17 cellular contexts compared by ENCODE assay signal in the genomic region with DNA sequence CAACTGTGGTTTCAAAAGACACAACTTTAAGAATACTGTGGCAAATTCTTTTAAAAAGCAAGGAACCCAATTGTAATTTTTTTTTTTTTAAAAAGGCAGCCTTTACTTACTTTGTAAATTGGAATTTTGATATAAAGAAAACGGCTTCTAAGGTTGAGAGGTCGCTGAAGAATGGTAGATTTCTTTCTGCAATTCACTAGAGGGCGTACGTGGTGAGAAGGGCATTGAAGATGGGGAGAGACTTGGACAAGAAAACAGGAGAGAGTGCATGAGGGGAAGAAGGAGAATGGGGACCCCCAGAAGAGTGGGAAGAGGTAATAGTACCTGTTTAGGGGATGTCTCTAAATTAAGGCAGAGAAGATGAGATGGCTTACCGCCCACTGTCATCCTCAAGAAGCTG. TPM values are rescaled to one million over a fixed set of nuclear protein-coding genes. Genes with fewer than 3 reads are reported as not detected.
A peak's percentile ranks its signal among the peaks of the same experiment; 100 is the strongest.
DNase-seq lines count a peak whose midpoint lies in the region; ATAC-seq, FAIRE-seq and TF ChIP-seq lines count a peak whose summit lies in the region.
"Had no signal": no experiment of that assay in that cellular context is flagged by ENCODE, and none has a peak within 500 bp of the region (broad histone marks: within the 10 kb centered on the region; RNA-seq: fewer than 3 reads in every experiment).

No MANE protein-coding gene starts in this region.

- H4K5ac ChIP-seq in H1 (ENCODE audit: insufficient read length, low read depth, low read length) = no peak overlapping the region

- H2AK5ac ChIP-seq in H1 (ENCODE audit: low read depth, low read length) = no peak overlapping the region

- H3K23me2 ChIP-seq in H1 (ENCODE audit: low read depth, low read length) = no peaks in the 10 kb centered on the region; the same call in 1 of the 2 replicates

- ATAC-seq in A549 (0 out of 6 replicates have a peak, but pooled peaks of 1 of the 2 experiments have one; percentile 33), GM19395 (IDR thresholded peaks at IDR 0.05; ENCODE audit: unreplicated experiment) (no peak)

- no peak overlapping the region for H3K27ac ChIP-seq in A549
- H3K27ac ChIP-seq in OCI-LY1 (ENCODE audit: low read depth, low read length, poor library complexity, severe bottlenecking) = no peak overlapping the region
- H3K27ac ChIP-seq in H1 (ENCODE audit: low read depth, low read length) = no peak overlapping the region

- H3K9me3 ChIP-seq in A549 (no peaks in the 10 kb centered on the region), OCI-LY1 (ENCODE audit: low read length) (no peaks in the 10 kb centered on the region), H1 (ENCODE audit: insufficient read depth in 2 of 2, low read depth in 1 of 2, low read length in 1 of 2) (peaks cover 2 to 8% of the 10 kb centered on the region in 2 experiments; a peak in 1 of 4 replicates)

- H3K14ac ChIP-seq in H1 (ENCODE audit: insufficient read length) = no peak overlapping the region

- no peak overlapping the region for H3K4ac ChIP-seq in H1 (replicated peaks; ENCODE audit: insufficient read length, low read depth, low read length)

- H2BK5ac ChIP-seq in H1 (ENCODE audit: low read depth, low read length) = no peak overlapping the region

- H4K8ac ChIP-seq in H1 (ENCODE audit: extremely low read depth, insufficient read depth, low read length) = no peak overlapping the region

- no peaks in the 10 kb centered on the region for H3K4me1 ChIP-seq in A549
- H3K4me1 ChIP-seq in OCI-LY1 (ENCODE audit: insufficient read depth, low read length, severe bottlenecking) = no peaks in the 10 kb centered on the region
- peaks cover 0 to 4% (median 2%) of the 10 kb centered on the region in 4 experiments; a peak in 2 of 7 replicates for H3K4me1 ChIP-seq in H1 (replicated peaks in 1 of 4; ENCODE audit: control insufficient read depth in 3 of 4, insufficient read depth in 4 of 4, low read length in 3 of 4)

- no peak for FAIRE-seq in A549 (lab: Jason Lieb, UNC)
- FAIRE-seq in H1 (lab: Jason Lieb, UNC) = no peak

- H3K9ac ChIP-seq in OCI-LY1 (ENCODE audit: low read length) (no peak overlapping the region), H1 (replicated peaks in 1 of 4; ENCODE audit: extremely low read depth in 1 of 4, low read depth in 3 of 4, low read length in 3 of 4) (no peak overlapping the region)

- TF ChIP-seq EP300 in A549 (IDR thresholded peaks at IDR 0.05) (no peak), H1 (IDR thresholded peaks at IDR 0.05; ENCODE audit: borderline replicate concordance in 1 of 2, low read depth in 2 of 2, low read length in 2 of 2) (no peak)

- H2AFZ ChIP-seq in OCI-LY1 (ENCODE audit: low read length) = no peak overlapping the region
- H2AFZ ChIP-seq in H1 (ENCODE audit: low read length) = no peak overlapping the region

- H4K20me1 ChIP-seq in OCI-LY1 (ENCODE audit: insufficient read depth, low read length) (no peaks in the 10 kb centered on the region), H1 (replicated peaks in 1 of 2; ENCODE audit: control insufficient read depth in 1 of 2, insufficient read depth in 2 of 2, low read length in 2 of 2) (no peaks in the 10 kb centered on the region)

- no peak overlapping the region for H3K18ac ChIP-seq in H1 (ENCODE audit: extremely low read depth, low read length)

- no peaks in the 10 kb centered on the region for H3K79me1 ChIP-seq in H1 (ENCODE audit: low read depth, low read length)

- POLR2A ChIA-PET in A549 (lab: Yijun Ruan, JAX) = no interaction called here
- POLR2A ChIA-PET in H1 (lab: Charles Lee; ENCODE audit: partially characterized antibody) = interaction anchor here (0.9 kb wide), 1 partner anchor 9 kb away, joined by 3 read pairs; no protein-coding TSS in a partner anchor

- no peak overlapping the region for H2BK15ac ChIP-seq in H1 (ENCODE audit: low read length)

- H3K56ac ChIP-seq in H1 (replicated peaks; ENCODE audit: insufficient read length, low read depth, low read length) = no peak overlapping the region

- DNase-seq in A549 (ENCODE audit: low read depth in 1 of 2, low spot score in 1 of 2) (peak in 1 of 2 experiments; percentile 12), H7 (peak; percentile 29), H1 (ENCODE audit: low read depth in 1 of 2, low spot score in 2 of 2) (no peak), NCI-H1092 (lab: John Stamatoyannopoulos, UW) (no peak), HK-2 (ENCODE audit: unreplicated experiment) (no peak)
- DNase-seq in stimulated activated CD4-positive, alpha-beta T cell treated with anti-CD3 and anti-CD28 coated beads, Interleukin-4, amount 100 ng/mL, for 4 hours = no peak
- DNase-seq: CD4-positive, CD25-positive, alpha-beta regulatory T cell; DMS79; IMR-90; NCI-H1105; NCI-H1694 treated with DMSO at 0.1 percent for 48 hours; NCI-H69; NK-92 treated with Interleukin-12 subunit alpha and Interleukin-12 subunit beta, amount 100 ng/mL, for 24 hours; Right ventricle myocardium superior had no signal

- no peak overlapping the region for H3K23ac ChIP-seq in H1 (ENCODE audit: insufficient read length)

- H3K79me2 ChIP-seq in OCI-LY1 (ENCODE audit: insufficient read depth, low read length) (no peaks in the 10 kb centered on the region), H1 (ENCODE audit: control insufficient read depth in 1 of 2, insufficient read depth in 2 of 2, low read length in 2 of 2) (no peaks in the 10 kb centered on the region)

- H3K4me2 ChIP-seq in A549 (no peak overlapping the region), OCI-LY1 (ENCODE audit: low read length) (no peak overlapping the region), H1 (ENCODE audit: insufficient read depth in 1 of 2, low read depth in 2 of 2, low read length in 2 of 2) (no peak overlapping the region)

- no peaks in the 10 kb centered on the region for H3K36me3 ChIP-seq in H7 (replicated peaks; ENCODE audit: control insufficient read depth, insufficient read depth, low read length)
- H3K36me3 ChIP-seq in OCI-LY1 (ENCODE audit: insufficient read depth, low read length) = no peaks in the 10 kb centered on the region
- no peaks in the 10 kb centered on the region for H3K36me3 ChIP-seq in H1 (ENCODE audit: control insufficient read depth in 2 of 4, insufficient read depth in 4 of 4, low read length in 3 of 4)

- no peak for TF ChIP-seq POLR2A in A549 (IDR thresholded peaks at IDR 0.05; ENCODE audit: low read length)
- TF ChIP-seq POLR2A in H1 (IDR thresholded peaks at IDR 0.05; ENCODE audit: control extremely low read depth in 1 of 2, low read depth in 2 of 2, low read length in 2 of 2) = no peak

- H3K27me3 ChIP-seq in H7 (ENCODE audit: control insufficient read depth, insufficient read depth, low read length) (no peaks in the 10 kb centered on the region), OCI-LY1 (ENCODE audit: insufficient read depth, low read length) (peaks cover 4% of the 10 kb centered on the region; the same call in 1 of the 2 replicates), H1 (replicated peaks in 1 of 4; ENCODE audit: control insufficient read depth in 3 of 4, extremely low read depth in 1 of 4, insufficient read depth in 3 of 4, low read length in 3 of 4) (no peaks in the 10 kb centered on the region)

- 19% methylated on average over 5 of the region's 5 CpGs for WGBS in A549 (ENCODE audit: missing lambda C conversion rate)
- 70% methylated on average over 5 of the region's 5 CpGs; no CpG with 5 or more reads in 1 of the 2 experiments for WGBS in H1 (ENCODE audit: extremely low coverage in 1 of 2, insufficient coverage in 1 of 2, insufficient read length in 1 of 2, insufficient replicate concordance in 2 of 2, low coverage in 1 of 2, low lambda C conversion rate in 2 of 2, missing lambda C conversion rate in 1 of 2), 2 experiments

- TF ChIP-seq RAD21 in A549 (conservative IDR thresholded peaks at IDR 0.05 in 1 of 2, IDR thresholded peaks at IDR 0.05 in 1 of 2) = no peak
- peak; percentile 28 to 39; a peak in 3 of 4 replicates for TF ChIP-seq RAD21 in H1 (IDR thresholded peaks at IDR 0.05 in 1 of 2, conservative IDR thresholded peaks at IDR 0.05 in 1 of 2; ENCODE audit: low read depth in 2 of 2, low read length in 2 of 2)

- H4K91ac ChIP-seq in H1 (replicated peaks; ENCODE audit: insufficient read length, low read length) = no peak overlapping the region

- H2BK12ac ChIP-seq in H1 (ENCODE audit: low read depth, low read length) = no peak overlapping the region

- H3F3A ChIP-seq in OCI-LY1 (ENCODE audit: insufficient read depth, low read length) = no peaks in the 10 kb centered on the region

- TF ChIP-seq CTCF in A549 (IDR thresholded peaks at IDR 0.05) = peak; percentile 15; the same call in 1 of the 3 replicates
- peak; percentile 44 for TF ChIP-seq CTCF in OCI-LY1 (IDR thresholded peaks at IDR 0.05; ENCODE audit: low read length)
- TF ChIP-seq CTCF in H1 (IDR thresholded peaks at IDR 0.05; ENCODE audit: control extremely low read depth in 1 of 3, insufficient read depth in 1 of 3, low read depth in 1 of 3, low read length in 3 of 3) = peak in 2 of 3 experiments; percentile 43 to 48; a peak in 3 of 4 replicates

- H2BK20ac ChIP-seq in H1 (ENCODE audit: low read length) = no peak overlapping the region

- CTCF ChIA-PET in A549 (lab: Yijun Ruan, JAX) = interaction anchor here (0.5 to 2.1 kb wide), 3 partner anchors 22 to 330 kb away, joined by 3 to 4 read pairs (median 4); no protein-coding TSS in a partner anchor
- CTCF ChIA-PET in H1 (lab: Charles Lee; ENCODE audit: partially characterized antibody) = interaction anchor here (1.1 to 1.5 kb wide), 5 partner anchors 13 to 63 kb away, joined by 3 to 7 read pairs (median 3); no protein-coding TSS in a partner anchor

- H2BK120ac ChIP-seq in H1 (replicated peaks; ENCODE audit: low read depth, low read length) = no peak overlapping the region

- H3K9me2 ChIP-seq in OCI-LY1 (ENCODE audit: low read depth, low read length) = no peaks in the 10 kb centered on the region

- H3K4me3 ChIP-seq in A549 (no peak overlapping the region), H7 (ENCODE audit: insufficient read depth, low read depth, low read length) (no peak overlapping the region), OCI-LY1 (ENCODE audit: low read depth, low read length, poor library complexity, severe bottlenecking) (no peak overlapping the region), H1 (ENCODE audit: extremely low read depth in 1 of 4, insufficient read depth in 2 of 4, low read depth in 3 of 4, low read length in 4 of 4) (no peak overlapping the region)

RNA-seq across cellular contexts. Expression of gene PABPC3, which starts 33.5 kb away (rescaled TPM):
- polyA plus RNA-seq in A549 (2011; rRNA removed) (0.39 and 0.42 TPM in 2 replicates), A549 (2017; fragmentation: RNase III; extraction: RNeasy Plus Mini Kit Qiagen cat#74134 plus additional on column Dnase treatment) (0.20 to 0.34 TPM (median 0.22 TPM) in 3 replicates), H1 (2011; rRNA removed) (0.14 and 0.18 TPM in 2 replicates)
- polyA plus RNA-seq in A549 (2012; cell fraction: cytosol; rRNA removed) = 0.03 and 0.05 TPM in 2 replicates
- 0.02 and 0.11 TPM in 2 replicates for polyA plus RNA-seq in A549 (2012; cell fraction: nucleus; rRNA removed)
- 0.08 and 0.10 TPM in 2 replicates for polyA minus RNA-seq in A549 (2011; rRNA and poly(A)+ RNA removed)
- 0.03 and 0.04 TPM in 2 replicates for total RNA-seq in H7 (2014; rRNA removed; shearing (Covaris generic))
- total RNA-seq in H1 (2021; fragmentation: NEBNext Ultra II Directional; extraction: Animal tissue kit (Norgen Biotek cat#: 25700)) = 0.48 TPM in 2 replicates
- polyA plus RNA-seq in H1 (2011; cell fraction: cytosol; rRNA removed) = 0.13 TPM
- 0.11 TPM for polyA plus RNA-seq in H1 (2011; cell fraction: nucleus; rRNA removed)
- polyA plus RNA-seq in H1 (2012, experiment 1 of 2) = 0.25 to 1.5 TPM (median 0.47 TPM) in 4 replicates
- 0.18 TPM for polyA plus RNA-seq in H1 (2012, experiment 2 of 2)
- 0.32 TPM for polyA plus RNA-seq in H1 (2013, experiment 1 of 2)
- polyA plus RNA-seq in H1 (2013, experiment 2 of 2) = 0.37 TPM
- polyA minus RNA-seq in H1 (2011; rRNA and poly(A)+ RNA removed) = 0.15 and 0.22 TPM in 2 replicates
- not detected for polyA minus RNA-seq in H1 (2011; cell fraction: cytosol; rRNA and poly(A)+ RNA removed)
- polyA minus RNA-seq in H1 (2011; cell fraction: nucleus; rRNA and poly(A)+ RNA removed) = 0.30 TPM
- total RNA-seq: A172 had no signal

Comparison
In these comparisons a context has a peak if more than half of its experiments do, and no peak if none do; other contexts are left out.
1. Of the 18 proteins assayed by ChIP-seq in both H1 and A549: peak only in H1: RAD21; only in A549: none; in both: CTCF; in neither: 16.